15 cellular contexts compared by ENCODE assay signal in the genomic region with DNA sequence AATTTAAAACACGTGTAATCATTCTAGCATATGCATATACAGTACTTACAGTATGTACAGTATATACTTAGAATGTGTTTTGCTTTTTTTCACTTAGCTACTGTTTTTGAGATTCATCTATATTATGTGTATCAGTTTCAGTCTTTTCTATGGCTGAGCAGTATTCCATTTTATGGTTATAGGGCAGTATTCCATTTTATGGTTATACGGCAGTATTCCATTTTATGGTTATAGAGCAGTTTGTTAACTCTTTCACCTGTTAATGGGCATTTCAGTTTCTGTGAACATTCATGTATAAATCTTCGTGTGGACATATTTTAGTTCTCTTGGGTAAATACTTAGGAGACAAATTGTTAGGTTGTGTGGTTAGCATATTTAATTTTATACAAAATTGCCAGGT.
"Had no signal": no experiment of that assay in that cellular context is flagged by ENCODE, and none has a peak within 500 bp of the region (broad histone marks: within the 10 kb centered on the region; RNA-seq: fewer than 3 reads in every experiment).

No MANE protein-coding gene starts in this region.

- H3K9me3 Mint-ChIP-seq: IgD-negative memory B cell had no signal

- ATAC-seq: K562 had no signal

- H3K27me3 Mint-ChIP-seq: IgD-negative memory B cell had no signal

- DNase-seq: Kasumi-1, MM.1S, NCI-H1092 treated with DMSO at 0.1 percent for 48 hours, NCI-H1436, NCI-H187, NCI-H2029, NCI-H2171 treated with DMSO at 0.1 percent for 48 hours, NCI-H524 treated with DMSO at 0.1 percent for 48 hours, NCI-H69, NCI-H774, Right ventricle myocardium superior, RPMI8226, SIG-M5 had no signal
